In genomic region chr11:62603072-62603408, GRCh38 we compare ENCODE assay signal across 9 cellular contexts. TPM values are rescaled to one million over a fixed set of nuclear protein-coding genes. Genes with fewer than 3 reads are reported as not detected.
A peak's percentile ranks its signal among the peaks of the same experiment; 100 is the strongest.
DNase-seq lines count a peak whose midpoint lies in the region; ATAC-seq and TF ChIP-seq lines count a peak whose summit lies in the region.
"Had no signal": no experiment of that assay in that cellular context is flagged by ENCODE, and none has a peak within 500 bp of the region (broad histone marks: within the 10 kb centered on the region; RNA-seq: fewer than 3 reads in every experiment).

No MANE protein-coding gene starts in this region.

- CTCF ChIA-PET in Calu3 (lab: Charles Lee) = no interaction called here

- H3K9me3 ChIP-seq in T-helper 17 cell (ENCODE audit: control insufficient read depth, low read length, poor library complexity, severe bottlenecking) (no peaks in the 10 kb centered on the region), prostate gland (no peaks in the 10 kb centered on the region)

- H3K27ac Mint-ChIP-seq in Calu3 (ENCODE audit: unreplicated experiment) (no peak overlapping the region), T-helper 17 cell (peak overlapping the region; percentile 98), CD14-positive monocyte (peak overlapping the region in 2 of 7 donors; percentile 11 to 50)

- 35% methylated on average over 10 of the region's 13 CpGs for WGBS in prostate gland

- peaks cover 9% of the 10 kb centered on the region for H3K4me1 ChIP-seq in prostate gland (replicated peaks)

- peak overlapping the region; percentile 91 to 93 for H3K27ac ChIP-seq in prostate gland

- no TSS peak for BruUV-seq in Calu3 (replicated peaks; lab: Mats Ljungman, UMichigan)

- H3K36me3 ChIP-seq in prostate gland = peaks cover 2 to 3% of the 10 kb centered on the region in 2 donors

- DNase-seq in Calu3 = no peak
- no peak for DNase-seq in T-helper 17 cell
- no peak for DNase-seq in fibroblast of mammary gland (ENCODE audit: low read depth)
- DNase-seq in prostate gland (ENCODE audit: low spot score) = no peak
- no peak for DNase-seq in CD14-positive monocyte (ENCODE audit: low spot score)
- no peak for DNase-seq in activated CD4-positive, CD25-positive, alpha-beta regulatory T cell (lab: John Stamatoyannopoulos, UW)
- DNase-seq in GM10266 (ENCODE audit: extremely low spot score) = no peak
- DNase-seq: NCI-H446 had no signal

- no peak for TF ChIP-seq POLR2A in prostate gland (IDR thresholded peaks at IDR 0.05)

- H3K27me3 Mint-ChIP-seq in Calu3 (ENCODE audit: unreplicated experiment) = no peaks in the 10 kb centered on the region
- no peaks in the 10 kb centered on the region for H3K27me3 Mint-ChIP-seq in T-helper 17 cell
- H3K27me3 Mint-ChIP-seq in CD14-positive monocyte (ENCODE audit: low read depth in 3 of 3) = no peaks in the 10 kb centered on the region

- intact Hi-C loops in Calu3 (cut with micrococcal nuclease; ENCODE audit: unreplicated experiment) = no loop called here
- intact Hi-C loops in prostate gland (cut with DNase I) = loop anchor here (5.0 kb wide), 1 partner anchor 104 kb away; the partner anchor contains the start of genes BSCL2 and GNG3
- intact Hi-C loops in CD14-positive monocyte (cut with micrococcal nuclease) = loop anchor here in 1 of 2 donors (5.0 kb wide), 1 partner anchor 44 kb away; the partner anchor contains the start of gene GANAB

- H3K4me3 Mint-ChIP-seq in Calu3 (ENCODE audit: low read depth, unreplicated experiment) (peak overlapping the region; percentile 88), T-helper 17 cell (peak overlapping the region; percentile 85), CD14-positive monocyte (peak overlapping the region in 1 of 2 donors; percentile 47)

- no peaks in the 10 kb centered on the region for H3K27me3 ChIP-seq in prostate gland (replicated peaks; ENCODE audit: insufficient read depth)

- H3K4me3 ChIP-seq in fibroblast of mammary gland (ENCODE audit: control insufficient read depth, low read depth, low read length) = peak overlapping the region; percentile 89
- peak overlapping the region; percentile 64 to 89 for H3K4me3 ChIP-seq in prostate gland

- TF ChIP-seq CTCF in Calu3 (IDR thresholded peaks at IDR 0.05; ENCODE audit: unreplicated experiment) (no peak), fibroblast of mammary gland (conservative IDR thresholded peaks at IDR 0.05; ENCODE audit: control insufficient read depth, insufficient read depth, low read depth, low read length) (no peak), prostate gland (IDR thresholded peaks at IDR 0.05) (no peak), CD14-positive monocyte (IDR thresholded peaks at IDR 0.05) (no peak), GM10266 (IDR thresholded peaks at IDR 0.05; ENCODE audit: control insufficient read depth, insufficient read depth, low read depth, missing control alignments) (no peak)

- ATAC-seq in T-helper 17 cell (no peak), HG03442 (IDR thresholded peaks at IDR 0.05; ENCODE audit: unreplicated experiment) (no peak)

- H3K36me3 Mint-ChIP-seq in Calu3 (ENCODE audit: insufficient read depth, unreplicated experiment) (peaks cover 67% of the 10 kb centered on the region), T-helper 17 cell (ENCODE audit: low read depth) (peaks cover 7% of the 10 kb centered on the region), CD14-positive monocyte (peaks cover 57 to 62% of the 10 kb centered on the region in 2 donors)

- H3K4me1 Mint-ChIP-seq in Calu3 (ENCODE audit: low read depth, unreplicated experiment) = peaks cover 35% of the 10 kb centered on the region
- peaks cover 43% of the 10 kb centered on the region for H3K4me1 Mint-ChIP-seq in T-helper 17 cell
- H3K4me1 Mint-ChIP-seq in CD14-positive monocyte = peaks cover 55% of the 10 kb centered on the region

- H3K9me3 Mint-ChIP-seq in Calu3 (ENCODE audit: low read depth, unreplicated experiment) (no peaks in the 10 kb centered on the region), CD14-positive monocyte (no peaks in the 10 kb centered on the region)

RNA-seq across cellular contexts. Expression of gene MTA2, which starts 1.4 kb away (rescaled TPM):
- total RNA-seq in Calu3 (2022) (90.4 and 97.2 TPM in 2 replicates), T-helper 17 cell (100 to 1,000 TPM; 140 to 175 TPM), prostate gland (100 to 1,000 TPM in 1 of 2 donors, 10 to 100 TPM in 1; 96.5 to 110 TPM)
- 10 to 100 TPM; 14.0 to 17.6 TPM for polyA plus RNA-seq in CD14-positive monocyte

RNA-seq across cellular contexts. Expression of gene EML3, which starts 9.5 kb away (rescaled TPM):
- total RNA-seq in Calu3 (2022) = 43.3 and 51.4 TPM in 2 replicates
- total RNA-seq in T-helper 17 cell = 100 to 1,000 TPM; 169 to 174 TPM
- total RNA-seq in prostate gland = 10 to 100 TPM; 50.2 to 80.1 TPM
- polyA plus RNA-seq in CD14-positive monocyte = 10 to 100 TPM in 1 of 2 donors, 1 to 10 TPM in 1; 7.2 to 10.6 TPM

RNA-seq across cellular contexts. Expression of gene ROM1, which starts 10.0 kb away (rescaled TPM):
- total RNA-seq in Calu3 (2022) (1.6 and 2.6 TPM in 2 replicates), T-helper 17 cell (1 to 10 TPM in 1 of 2 donors, under 1 TPM in 1; 0.94 to 1.2 TPM), prostate gland (10 to 100 TPM in 1 of 2 donors, 1 to 10 TPM in 1; 8.0 to 12.7 TPM)
- 1 to 10 TPM in 1 of 2 donors, under 1 TPM in 1; 0.51 to 1.4 TPM for polyA plus RNA-seq in CD14-positive monocyte

RNA-seq across cellular contexts. Expression of gene TUT1, which starts 11.7 kb away (rescaled TPM):
- 21.9 and 26.3 TPM in 2 replicates for total RNA-seq in Calu3 (2022)
- total RNA-seq in T-helper 17 cell = 10 to 100 TPM; 20.9 to 23.2 TPM
- total RNA-seq in prostate gland = 10 to 100 TPM; 26.6 to 30.6 TPM
- 1 to 10 TPM; 1.8 to 2.1 TPM for polyA plus RNA-seq in CD14-positive monocyte

RNA-seq across cellular contexts. Expression of gene B3GAT3, which starts 18.7 kb away (rescaled TPM):
- total RNA-seq in Calu3 (2022) (31.5 and 32.7 TPM in 2 replicates), T-helper 17 cell (10 to 100 TPM; 53.0 to 57.2 TPM), prostate gland (10 to 100 TPM; 57.0 to 75.3 TPM)
- polyA plus RNA-seq in CD14-positive monocyte = 10 to 100 TPM; 18.5 to 19.0 TPM
